ENCODE assay signal across 15 cellular contexts in the genomic region with DNA sequence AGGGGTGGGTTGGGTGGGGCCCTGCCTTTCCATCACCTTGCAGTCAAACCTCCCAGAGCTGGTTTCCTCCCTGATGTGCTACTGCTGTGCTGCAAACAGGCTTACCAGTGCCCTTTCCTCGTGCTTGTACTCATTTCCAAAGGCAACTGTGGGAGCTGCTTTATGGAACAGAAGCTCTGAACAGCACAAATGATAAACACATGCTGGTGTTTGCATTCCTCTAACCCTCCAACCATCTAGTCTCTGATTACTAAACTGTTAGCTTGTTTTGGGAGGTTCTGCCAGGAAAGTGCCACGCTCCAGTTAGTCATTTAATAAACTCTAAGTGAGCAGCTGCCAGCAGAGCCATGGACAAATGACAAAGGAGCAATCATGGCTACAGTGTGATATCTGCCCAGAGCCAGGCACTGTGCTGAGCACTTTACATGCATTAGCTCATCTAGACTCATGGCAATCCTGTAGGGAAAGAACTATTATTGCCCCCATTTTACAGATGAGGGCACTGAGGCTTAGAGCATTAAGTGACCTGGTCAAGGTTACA.
DNase-seq lines count a peak whose midpoint lies in the region; ATAC-seq, FAIRE-seq and TF ChIP-seq lines count a peak whose summit lies in the region.
"Had no signal": no experiment of that assay in that cellular context is flagged by ENCODE, and none has a peak within 500 bp of the region (broad histone marks: within the 10 kb centered on the region; RNA-seq: fewer than 3 reads in every experiment).

No MANE protein-coding gene starts in this region.

- TF ChIP-seq POLR2A in IMR-90 (IDR thresholded peaks at IDR 0.05; ENCODE audit: low read depth, low read length) (no peak), K562 (conservative IDR thresholded peaks at IDR 0.05) (no peak)

- H2BK15ac ChIP-seq in IMR-90 (ENCODE audit: low read depth, low read length) (peak overlapping the region; percentile 83; the same call in 1 of the 3 replicates), mesenchymal stem cell (ENCODE audit: low read depth, poor library complexity, severe bottlenecking) (no peak overlapping the region), mesendoderm (replicated peaks; ENCODE audit: low read depth) (no peak overlapping the region)

- H2BK120ac ChIP-seq in IMR-90 (ENCODE audit: low read depth, low read length) (peak overlapping the region; percentile 59), mesenchymal stem cell (ENCODE audit: low read depth, low read length) (peak overlapping the region; percentile 43), mesendoderm (ENCODE audit: low read depth, low read length) (no peak overlapping the region)

- H3K4me3 ChIP-seq in IMR-90 (ENCODE audit: insufficient read depth, low read depth, low read length) (no peak overlapping the region), K562 (no peak overlapping the region), mesenchymal stem cell (ENCODE audit: insufficient read depth in 1 of 2, low read depth in 1 of 2, low read length in 2 of 2) (no peak overlapping the region), mesendoderm (ENCODE audit: low read length) (no peak overlapping the region), A673 (ENCODE audit: low read depth, low read length, poor library complexity, severe bottlenecking) (no peak overlapping the region)
- no peak overlapping the region for H3K4me3 ChIP-seq in effector memory CD4-positive, alpha-beta T cell (ENCODE audit: insufficient read depth, low read depth, low read length, poor library complexity, severe bottlenecking)
- H3K4me3 ChIP-seq: lower lobe of right lung had no signal

- CTCF ChIA-PET in IMR-90 (lab: Yijun Ruan, JAX): interaction anchor here (0.5 to 1.0 kb wide), 6 partner anchors 10 to 222 kb away, joined by 3 to 8 read pairs (median 3); no protein-coding TSS in a partner anchor
- CTCF ChIA-PET in K562 (lab: Yijun Ruan, JAX; ENCODE audit: low intra/inter-chr PET ratio): no interaction called here
- CTCF ChIA-PET in A673 (lab: Charles Lee): no interaction called here

- H2AFZ ChIP-seq in IMR-90 (replicated peaks; ENCODE audit: low read length, poor library complexity) (no peak overlapping the region), K562 (ENCODE audit: low read depth, low read length) (no peak overlapping the region), mesenchymal stem cell (ENCODE audit: low read depth, low read length) (no peak overlapping the region)

- no peaks in the 10 kb centered on the region for H3K79me1 ChIP-seq in IMR-90 (ENCODE audit: low read depth in 1 of 2, low read length in 2 of 2)
- no peaks in the 10 kb centered on the region for H3K79me1 ChIP-seq in mesenchymal stem cell (replicated peaks; ENCODE audit: low read length, poor library complexity, severe bottlenecking)
- no peaks in the 10 kb centered on the region for H3K79me1 ChIP-seq in mesendoderm (ENCODE audit: low read length)

- BruUV-seq in IMR-90 (replicated peaks; lab: Mats Ljungman, UMichigan) (no TSS peak), K562 (replicated peaks; lab: Mats Ljungman, UMichigan) (no TSS peak), A673 (replicated peaks; lab: Mats Ljungman, UMichigan) (no TSS peak)

- POLR2A ChIA-PET in IMR-90 (lab: Charles Lee; ENCODE audit: unreplicated experiment) (interaction anchor here (0.7 kb wide), 1 partner anchor 65 kb away, joined by 3 read pairs; no protein-coding TSS in a partner anchor), K562 (lab: Yijun Ruan, JAX) (no interaction called here), A673 (lab: Charles Lee; ENCODE audit: low non-redundant PET) (no interaction called here)

- H2BK12ac ChIP-seq in mesenchymal stem cell (ENCODE audit: low read length in 2 of 2): peak overlapping the region; percentile 53 to 86

- 0% methylated on average over 1 of the region's 2 CpGs; no CpG with 5 or more reads in 1 of the 2 experiments for WGBS in IMR-90 (ENCODE audit: extremely low coverage in 2 of 2, insufficient read length in 1 of 2), 2 experiments
- WGBS in K562 (ENCODE audit: insufficient coverage, low coverage, missing lambda C conversion rate): 0% methylated on average over 2 of the region's 2 CpGs
- 29% methylated on average over 2 of the region's 2 CpGs for WGBS in mesenchymal stem cell
- no CpG with 5 or more reads among the region's 2 CpGs for WGBS in mesendoderm (ENCODE audit: extremely low coverage, insufficient coverage, low lambda C conversion rate)

- no peak for FAIRE-seq in K562 (lab: Jason Lieb, UNC)
- FAIRE-seq: GM12891 had no signal

- peak overlapping the region; percentile 58; the same call in 1 of the 2 replicates for H2BK20ac ChIP-seq in IMR-90 (ENCODE audit: low read depth, low read length)

- H3K36me3 ChIP-seq in IMR-90 (ENCODE audit: control insufficient read depth, insufficient read depth, low read length): no peaks in the 10 kb centered on the region
- H3K36me3 ChIP-seq in K562 (ENCODE audit: control insufficient read depth, insufficient read depth, low read length): no peaks in the 10 kb centered on the region
- no peaks in the 10 kb centered on the region for H3K36me3 ChIP-seq in mesenchymal stem cell (ENCODE audit: control insufficient read depth in 1 of 2, insufficient read depth in 2 of 2, low read depth in 1 of 2, low read length in 2 of 2)
- H3K36me3 ChIP-seq in mesendoderm (ENCODE audit: control insufficient read depth, insufficient read depth, low read length): no peaks in the 10 kb centered on the region
- no peaks in the 10 kb centered on the region for H3K36me3 ChIP-seq in effector memory CD4-positive, alpha-beta T cell (ENCODE audit: control insufficient read depth, insufficient read depth, low read length)
- no peaks in the 10 kb centered on the region for H3K36me3 ChIP-seq in A673 (ENCODE audit: insufficient read depth, low read length, poor library complexity, severe bottlenecking)
- H3K36me3 ChIP-seq: lower lobe of right lung, neutrophil had no signal

- H3K79me2 ChIP-seq in K562 (ENCODE audit: control insufficient read depth, insufficient read depth, low read length): no peaks in the 10 kb centered on the region
- H3K79me2 ChIP-seq in mesendoderm (ENCODE audit: control insufficient read depth, insufficient read depth, low read length): no peaks in the 10 kb centered on the region

- peaks cover 27% of the 10 kb centered on the region for H3K4me1 ChIP-seq in IMR-90 (ENCODE audit: control insufficient read depth, insufficient read depth, low read length)
- no peaks in the 10 kb centered on the region for H3K4me1 ChIP-seq in K562 (replicated peaks in 1 of 2; ENCODE audit: control insufficient read depth in 2 of 2, insufficient read depth in 2 of 2, low read length in 2 of 2)
- no peaks in the 10 kb centered on the region for H3K4me1 ChIP-seq in mesenchymal stem cell (ENCODE audit: control insufficient read depth, insufficient read depth, low read depth, low read length)
- no peaks in the 10 kb centered on the region for H3K4me1 ChIP-seq in mesendoderm (ENCODE audit: control insufficient read depth, low read depth, low read length)
- no peaks in the 10 kb centered on the region for H3K4me1 ChIP-seq in effector memory CD4-positive, alpha-beta T cell (ENCODE audit: control insufficient read depth, insufficient read depth, low read length, poor library complexity, severe bottlenecking)
- H3K4me1 ChIP-seq in A673 (ENCODE audit: insufficient read depth, low read length, poor library complexity, severe bottlenecking): no peaks in the 10 kb centered on the region
- H3K4me1 ChIP-seq: lower lobe of right lung had no signal

- H3K4me2 ChIP-seq in IMR-90 (ENCODE audit: low read depth, low read length) (peak overlapping the region; percentile 54; the same call in 1 of the 2 replicates), K562 (ENCODE audit: insufficient read depth, low read length) (no peak overlapping the region), mesenchymal stem cell (ENCODE audit: low read length, poor library complexity, severe bottlenecking) (no peak overlapping the region), mesendoderm (ENCODE audit: low read length) (no peak overlapping the region)

- H3K9me3 ChIP-seq in IMR-90 (ENCODE audit: control insufficient read depth, insufficient read depth, low read length) (no peaks in the 10 kb centered on the region), K562 (replicated peaks; ENCODE audit: control insufficient read depth, insufficient read depth, low read depth, low read length) (no peaks in the 10 kb centered on the region), mesenchymal stem cell (ENCODE audit: control insufficient read depth, low read length) (no peaks in the 10 kb centered on the region), A673 (ENCODE audit: low read depth, low read length, poor library complexity, severe bottlenecking) (no peaks in the 10 kb centered on the region)
- no peaks in the 10 kb centered on the region for H3K9me3 ChIP-seq in effector memory CD4-positive, alpha-beta T cell (ENCODE audit: control insufficient read depth, low read length)
- H3K9me3 ChIP-seq: lower lobe of right lung, neutrophil had no signal

- no peak for TF ChIP-seq CTCF in IMR-90 (conservative IDR thresholded peaks at IDR 0.05; ENCODE audit: low read depth, low read length)
- no peak for TF ChIP-seq CTCF in K562 (IDR thresholded peaks at IDR 0.05 in 2 of 3, conservative IDR thresholded peaks at IDR 0.05 in 1 of 3; ENCODE audit: insufficient read depth in 2 of 3, low read depth in 1 of 3, low read length in 3 of 3)
- no peak for TF ChIP-seq CTCF in A673 (conservative IDR thresholded peaks at IDR 0.05; ENCODE audit: low read depth, low read length)

- TF ChIP-seq EP300 in K562 (IDR thresholded peaks at IDR 0.05; ENCODE audit: low read length): no peak

- TF ChIP-seq RAD21 in IMR-90 (IDR thresholded peaks at IDR 0.05; ENCODE audit: low read length) (no peak), K562 (CRISPR knock-in tag; conservative IDR thresholded peaks at IDR 0.05 in 1 of 2, IDR thresholded peaks at IDR 0.05 in 1 of 2) (no peak)

- H2AK9ac ChIP-seq in IMR-90 (replicated peaks; ENCODE audit: low read depth, low read length, poor library complexity): no peak overlapping the region

- dilution Hi-C loops in IMR-90 (cut with HindIII; ENCODE audit: low sequenced_read_pairs, unreplicated experiment): no loop called here

- in situ Hi-C loops in IMR-90 (cut with MboI; ENCODE audit: low sequenced_read_pairs) (no loop called here), K562 (cut with MboI) (no loop called here)

- H3K27me3 ChIP-seq in IMR-90 (ENCODE audit: control insufficient read depth, insufficient read depth, low read length): no peaks in the 10 kb centered on the region
- no peaks in the 10 kb centered on the region for H3K27me3 ChIP-seq in K562 (ENCODE audit: control insufficient read depth in 2 of 2, insufficient read depth in 2 of 2, low read length in 2 of 2)
- no peaks in the 10 kb centered on the region for H3K27me3 ChIP-seq in mesenchymal stem cell (ENCODE audit: control insufficient read depth in 1 of 2, insufficient read depth in 1 of 2, low read length in 2 of 2)
- no peaks in the 10 kb centered on the region for H3K27me3 ChIP-seq in mesendoderm (ENCODE audit: insufficient read depth, low read length, poor library complexity)
- H3K27me3 ChIP-seq in effector memory CD4-positive, alpha-beta T cell (replicated peaks; ENCODE audit: control insufficient read depth, insufficient read depth, low read length, poor library complexity, severe bottlenecking): no peaks in the 10 kb centered on the region
- H3K27me3 ChIP-seq in A673 (replicated peaks; ENCODE audit: insufficient read depth, low read depth, low read length, poor library complexity): no peaks in the 10 kb centered on the region
- H3K27me3 ChIP-seq: neutrophil had no signal

- 0 out of 2 replicates have a peak overlapping the region, but pooled peaks have one; percentile 27 for H3K14ac ChIP-seq in IMR-90 (replicated peaks; ENCODE audit: low read depth, low read length)
- no peak overlapping the region for H3K14ac ChIP-seq in mesenchymal stem cell (ENCODE audit: low read length in 2 of 2)

- H3K9me1 ChIP-seq in IMR-90 (ENCODE audit: insufficient read depth, low read length) (peaks cover 20% of the 10 kb centered on the region), K562 (ENCODE audit: control insufficient read depth, insufficient read depth, low read length) (no peaks in the 10 kb centered on the region)

- peak overlapping the region; percentile 73; the same call in 1 of the 2 replicates for H3K4ac ChIP-seq in IMR-90 (ENCODE audit: low read depth, low read length)
- peak overlapping the region in 1 of 2 experiments; percentile 57 for H3K4ac ChIP-seq in mesenchymal stem cell (ENCODE audit: low read depth in 1 of 2, low read length in 2 of 2)
- H3K4ac ChIP-seq in mesendoderm (ENCODE audit: low read depth, low read length): no peak overlapping the region

- H4K8ac ChIP-seq in IMR-90 (ENCODE audit: low read depth in 2 of 2, low read length in 2 of 2): peak overlapping the region in 1 of 2 experiments; percentile 4; a peak in 1 of 4 replicates
- peak overlapping the region; percentile 59 for H4K8ac ChIP-seq in mesenchymal stem cell (ENCODE audit: low read length)
- H4K8ac ChIP-seq in mesendoderm (ENCODE audit: low read depth, low read length): no peak overlapping the region

- peak overlapping the region; percentile 71; the same call in 1 of the 2 replicates for H4K91ac ChIP-seq in IMR-90 (ENCODE audit: insufficient read depth, low read depth, low read length)
- H4K91ac ChIP-seq in mesenchymal stem cell (ENCODE audit: low read length): no peak overlapping the region

- ATAC-seq in IMR-90 (ENCODE audit: low read depth): peak; percentile 89
- no peak for ATAC-seq in K562
- ATAC-seq: activated CD8-positive, alpha-beta T cell treated with anti-CD3 and anti-CD28 coated beads for 36 hours; lower lobe of right lung had no signal

- no peak overlapping the region for H3K9ac ChIP-seq in IMR-90 (ENCODE audit: low read depth, low read length)
- H3K9ac ChIP-seq in K562 (ENCODE audit: insufficient read depth in 1 of 2, low read depth in 2 of 2, low read length in 2 of 2): no peak overlapping the region
- no peak overlapping the region for H3K9ac ChIP-seq in mesenchymal stem cell (ENCODE audit: low read length)
- H3K9ac ChIP-seq in mesendoderm (ENCODE audit: low read length): no peak overlapping the region

- peak overlapping the region; percentile 63 for H2BK5ac ChIP-seq in IMR-90 (ENCODE audit: low read depth, low read length, poor library complexity, severe bottlenecking)
- H2BK5ac ChIP-seq in mesenchymal stem cell (ENCODE audit: low read depth, low read length, poor library complexity, severe bottlenecking): no peak overlapping the region
- no peak overlapping the region for H2BK5ac ChIP-seq in mesendoderm (ENCODE audit: low read length)

- H3K23ac ChIP-seq in IMR-90 (ENCODE audit: low read depth, low read length) (no peak overlapping the region), mesenchymal stem cell (ENCODE audit: low read length in 2 of 2) (no peak overlapping the region), mesendoderm (ENCODE audit: low read length) (no peak overlapping the region)

- peak overlapping the region; percentile 83 for H3K27ac ChIP-seq in IMR-90 (ENCODE audit: insufficient read depth, low read length)
- no peak overlapping the region for H3K27ac ChIP-seq in K562 (ENCODE audit: extremely low read depth, low read depth, low read length)
- no peak overlapping the region for H3K27ac ChIP-seq in mesenchymal stem cell (ENCODE audit: low read length, poor library complexity, severe bottlenecking)
- H3K27ac ChIP-seq in mesendoderm (ENCODE audit: low read depth, low read length): no peak overlapping the region
- H3K27ac ChIP-seq in effector memory CD4-positive, alpha-beta T cell (ENCODE audit: insufficient read depth, low read length, poor library complexity, severe bottlenecking): no peak overlapping the region
- no peak overlapping the region for H3K27ac ChIP-seq in A673 (ENCODE audit: low read depth, low read length, poor library complexity, severe bottlenecking)
- H3K27ac ChIP-seq: lower lobe of right lung, neutrophil, RWPE1 had no signal

- intact Hi-C loops in IMR-90 (cut with micrococcal nuclease): loop anchor here (2.0 to 5.0 kb wide), 2 partner anchors 110 to 176 kb away; a partner anchor contains a TSS
- intact Hi-C loops in K562 (cut with micrococcal nuclease): no loop called here
- intact Hi-C loops in A673 (cut with micrococcal nuclease; ENCODE audit: unreplicated experiment): no loop called here

- peak overlapping the region; percentile 83 for H3K18ac ChIP-seq in IMR-90 (ENCODE audit: low read depth, low read length)
- peak overlapping the region; percentile 72 to 84 for H3K18ac ChIP-seq in mesenchymal stem cell (ENCODE audit: low read depth in 1 of 2, low read length in 2 of 2)
- H3K18ac ChIP-seq in mesendoderm (ENCODE audit: low read length): no peak overlapping the region

- DNase-seq in DMS 273 treated with DMSO at 0.1 percent for 48 hours (lab: John Stamatoyannopoulos, UW): peak; percentile 20
- peak; percentile 89 for DNase-seq in IMR-90
- DNase-seq in K562 (ENCODE audit: extremely low read depth in 1 of 4, low spot score in 3 of 4): no peak
- peak; percentile 90 for DNase-seq in mesenchymal stem cell
- DNase-seq in NCI-H82 treated with DMSO at 0.1 percent for 48 hours (lab: John Stamatoyannopoulos, UW; ENCODE audit: unreplicated experiment): no peak
- DNase-seq in mesendoderm: no peak
- no peak for DNase-seq in effector memory CD4-positive, alpha-beta T cell
- DNase-seq in A673 (ENCODE audit: low spot score): no peak
- DNase-seq: activated CD8-positive, alpha-beta T cell treated with anti-CD3 and anti-CD28 coated beads for 36 hours; activated gamma-delta T cell; lower lobe of right lung; NCI-H446 had no signal

- H4K5ac ChIP-seq in IMR-90 (ENCODE audit: low read depth, low read length) (no peak overlapping the region; the same call in 1 of the 2 replicates), mesendoderm (ENCODE audit: low read length) (no peak overlapping the region)

- H2AK5ac ChIP-seq in IMR-90 (ENCODE audit: low read depth, low read length) (peak overlapping the region; percentile 93; the same call in 1 of the 2 replicates), mesenchymal stem cell (ENCODE audit: low read length, severe bottlenecking) (no peak overlapping the region), mesendoderm (ENCODE audit: low read length) (no peak overlapping the region)

- H4K20me1 ChIP-seq in IMR-90 (ENCODE audit: insufficient read depth, low read length): no peaks in the 10 kb centered on the region
- no peaks in the 10 kb centered on the region for H4K20me1 ChIP-seq in K562 (replicated peaks; ENCODE audit: control insufficient read depth, insufficient read depth, low read length)

- H3K56ac ChIP-seq in IMR-90 (ENCODE audit: extremely low read depth, insufficient read depth, low read length) (no peak overlapping the region), mesendoderm (ENCODE audit: low read length) (no peak overlapping the region)

Comparison
In these comparisons a context has a peak if more than half of its experiments do, and no peak if none do; other contexts are left out.
1. DNase-seq: peak in DMS 273 treated with DMSO at 0.1 percent for 48 hours (single experiment), IMR-90 (single experiment) and mesenchymal stem cell (single experiment); none in K562 (0 of 4), NCI-H82 treated with DMSO at 0.1 percent for 48 hours (single experiment), mesendoderm (single experiment), effector memory CD4-positive, alpha-beta T cell (0 of 3) and A673 (single experiment).